Comparison of ENCODE assay signal across 8 cellular contexts in the genomic region with DNA sequence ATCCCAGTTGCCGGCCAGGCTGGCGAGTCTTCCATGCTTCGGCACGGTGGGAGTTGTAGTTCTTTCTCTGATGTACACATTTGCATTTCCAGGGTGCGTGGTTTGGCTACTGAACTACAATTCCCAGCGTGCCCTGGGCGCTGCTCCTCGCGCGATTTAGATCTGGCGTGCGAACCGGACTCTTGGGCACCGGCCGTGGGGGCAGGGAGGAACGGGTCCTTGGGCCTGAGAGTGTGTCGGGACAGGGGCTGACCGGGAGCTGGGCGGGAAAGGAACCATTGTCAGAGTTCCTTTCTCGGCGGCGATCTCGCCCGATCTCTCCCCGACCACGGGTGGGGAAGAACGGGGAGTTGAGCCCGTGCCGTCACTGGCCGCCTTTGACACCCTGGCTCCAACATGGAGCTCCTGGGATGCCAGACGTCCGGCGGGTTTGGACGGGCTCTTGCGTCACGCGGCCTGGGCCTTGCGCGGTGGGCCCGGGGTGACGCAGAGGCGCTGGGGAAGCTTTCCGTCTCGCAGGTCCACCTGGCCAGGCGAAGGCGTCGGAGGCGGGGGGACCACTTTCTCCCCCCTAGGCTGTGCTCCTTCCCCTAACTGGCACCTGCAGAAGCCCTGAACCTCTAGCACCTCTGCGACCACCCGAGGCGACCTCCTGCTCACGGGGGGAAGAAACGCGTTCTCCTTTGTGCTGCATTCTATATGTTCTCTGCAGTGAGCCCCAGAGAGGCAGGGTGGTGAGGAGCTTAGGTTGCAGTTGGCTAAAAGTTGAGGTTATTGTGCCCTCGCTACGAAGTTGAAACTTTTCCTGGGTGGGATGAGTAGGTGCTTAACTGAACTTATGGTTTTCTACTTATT. TPM values are rescaled to one million over a fixed set of nuclear protein-coding genes. Genes with fewer than 3 reads are reported as not detected.
DNase-seq lines count a peak whose midpoint lies in the region; ATAC-seq and TF ChIP-seq lines count a peak whose summit lies in the region.

No MANE protein-coding gene starts in this region.

- ATAC-seq in GM21367 (IDR thresholded peaks at IDR 0.05; ENCODE audit: unreplicated experiment) (peak; percentile 76), lung (ENCODE audit: insufficient read depth, low FRiP score) (peak; percentile 90)

- H3K9me3 ChIP-seq in lung (ENCODE audit: control insufficient read depth in 2 of 2, insufficient read depth in 1 of 2, low read length in 1 of 2) = no peaks in the 10 kb centered on the region

- H3K4me1 ChIP-seq in lung (ENCODE audit: control insufficient read depth in 2 of 2, insufficient read depth in 2 of 2, low read length in 2 of 2) = peaks cover 4 to 6% of the 10 kb centered on the region in 2 donors

- WGBS in lung, 2 donors = 0 to 1% methylated on average over 56 of the region's 56 CpGs

- peaks cover 0 to 2% of the 10 kb centered on the region in 2 donors for H3K36me3 ChIP-seq in lung (ENCODE audit: control insufficient read depth in 2 of 2, insufficient read depth in 2 of 2, low read length in 2 of 2)

- peak overlapping the region; percentile 96 to 97 for H3K27ac ChIP-seq in lung (ENCODE audit: low read depth in 1 of 2, low read length in 1 of 2)

- no peak for TF ChIP-seq CTCF in lung (IDR thresholded peaks at IDR 0.05; ENCODE audit: control extremely low read depth, extremely low read depth)

- H3K27me3 ChIP-seq in lung (ENCODE audit: control insufficient read depth, insufficient read depth) = no peaks in the 10 kb centered on the region

- DNase-seq in CMK (ENCODE audit: low read depth) (peak; percentile 59), HT-29 (ENCODE audit: low spot score) (peak; percentile 99), NK-92 (lab: John Stamatoyannopoulos, UW; ENCODE audit: unreplicated experiment) (peak; percentile 13), lung (ENCODE audit: low spot score) (peak; percentile 96)
- peak; percentile 69 to 75 for DNase-seq in activated CD8-positive, alpha-beta memory T cell treated with anti-CD3 and anti-CD28 coated beads for 4 hours (ENCODE audit: low read depth in 2 of 2)
- peak; percentile 71 for DNase-seq in effector CD8-positive, alpha-beta T cell (lab: John Stamatoyannopoulos, UW)
- peak; percentile 52 to 63 (median 63) for DNase-seq in stimulated activated CD4-positive, alpha-beta T cell treated with anti-CD3 and anti-CD28 coated beads, TNF-alpha, amount 100 ng/mL, for 1 hour (ENCODE audit: low read depth in 3 of 3, low spot score in 1 of 3)

- peak overlapping the region; percentile 79 for H3K4me3 ChIP-seq in lung

RNA-seq across cellular contexts. Expression of a gene that starts 0.8 kb away (rescaled TPM):
- 54.8 and 58.9 TPM in 2 replicates for total RNA-seq in HT-29 (2014; rRNA removed; shearing (Covaris generic))
- total RNA-seq in lung = 10 to 100 TPM; 37.2 to 98.2 TPM
- polyA plus RNA-seq in lung = 10 to 100 TPM; 39.1 to 42.4 TPM

RNA-seq across cellular contexts. Expression of a gene that starts 29.8 kb away (rescaled TPM):
- total RNA-seq in HT-29 (2014; rRNA removed; shearing (Covaris generic)) = 0.39 TPM in 1 of 2 replicates, not detected in the other
- total RNA-seq in lung = 1 to 10 TPM; 1.7 to 1.8 TPM
- 1 to 10 TPM; 1.7 to 2.7 TPM for polyA plus RNA-seq in lung

Comparison
In these comparisons a context has a peak if more than half of its experiments do, and no peak if none do; other contexts are left out.
1. Peak in every context shown above with its lines: DNase-seq, ATAC-seq, H3K4me3 ChIP-seq and H3K27ac ChIP-seq.
2. DNase-seq: peak in every context shown above with its lines; median percentile 99 in HT-29; 96 in lung; 72 in activated CD8-positive, alpha-beta memory T cell treated with anti-CD3 and anti-CD28 coated beads for 4 hours; 71 in effector CD8-positive, alpha-beta T cell; 63 in stimulated activated CD4-positive, alpha-beta T cell treated with anti-CD3 and anti-CD28 coated beads, TNF-alpha, amount 100 ng/mL, for 1 hour; 59 in CMK; 13 in NK-92.